In the genomic region with DNA sequence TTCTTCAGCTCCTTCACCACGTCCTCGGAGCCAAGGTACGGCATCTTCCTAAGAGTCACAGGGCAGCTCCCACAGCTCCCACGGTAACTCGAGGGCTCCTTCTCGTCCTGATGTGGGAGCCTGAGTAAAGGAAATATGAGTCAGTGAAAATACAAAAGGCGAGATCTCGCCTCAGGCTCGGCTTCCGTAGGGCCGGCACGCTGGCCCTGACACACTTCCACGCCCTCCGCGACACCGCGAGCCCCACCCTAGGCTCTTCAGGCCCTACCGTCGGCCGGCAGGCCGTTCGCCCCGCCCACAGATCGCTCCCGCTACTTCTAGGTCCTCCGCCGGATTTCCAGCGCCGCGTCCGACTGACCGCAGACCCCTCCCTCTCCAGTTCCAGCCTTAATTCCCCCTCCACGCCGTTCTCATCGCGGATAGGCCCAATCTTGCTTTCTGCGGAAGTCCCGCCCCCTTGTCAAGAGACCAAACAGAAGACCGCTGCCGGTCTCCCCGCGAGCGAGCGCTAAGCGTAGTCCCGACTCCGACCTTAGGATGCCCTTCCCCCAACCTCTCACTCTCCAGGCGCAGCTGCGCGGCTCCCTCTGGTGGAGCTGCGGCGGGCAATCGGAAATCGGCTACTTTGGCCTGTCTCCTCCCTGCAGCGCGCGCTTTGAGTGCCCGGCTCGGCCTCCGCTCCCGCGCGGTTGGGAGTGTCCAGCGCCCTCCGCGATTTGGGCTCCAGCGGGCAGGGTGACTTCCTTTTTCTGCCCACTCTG, we compare ENCODE assay signal across 1 cellular context.
TF ChIP-seq lines count a peak whose summit lies in the region.

A gene (minus strand): TSS at position 126 of the 761 bp plus-strand sequence. CDS start 82 bp downstream, at position 44.
A gene (plus strand): TSS at position 653 of the 761 bp plus-strand sequence. CDS start 261 bp downstream, outside the sequence.

TF ChIP-seq in HepG2, 621 proteins besides CTCF, POLR2A, EP300 and RAD21 (continued from another document):
- TF ChIP-seq, protein P1, sequence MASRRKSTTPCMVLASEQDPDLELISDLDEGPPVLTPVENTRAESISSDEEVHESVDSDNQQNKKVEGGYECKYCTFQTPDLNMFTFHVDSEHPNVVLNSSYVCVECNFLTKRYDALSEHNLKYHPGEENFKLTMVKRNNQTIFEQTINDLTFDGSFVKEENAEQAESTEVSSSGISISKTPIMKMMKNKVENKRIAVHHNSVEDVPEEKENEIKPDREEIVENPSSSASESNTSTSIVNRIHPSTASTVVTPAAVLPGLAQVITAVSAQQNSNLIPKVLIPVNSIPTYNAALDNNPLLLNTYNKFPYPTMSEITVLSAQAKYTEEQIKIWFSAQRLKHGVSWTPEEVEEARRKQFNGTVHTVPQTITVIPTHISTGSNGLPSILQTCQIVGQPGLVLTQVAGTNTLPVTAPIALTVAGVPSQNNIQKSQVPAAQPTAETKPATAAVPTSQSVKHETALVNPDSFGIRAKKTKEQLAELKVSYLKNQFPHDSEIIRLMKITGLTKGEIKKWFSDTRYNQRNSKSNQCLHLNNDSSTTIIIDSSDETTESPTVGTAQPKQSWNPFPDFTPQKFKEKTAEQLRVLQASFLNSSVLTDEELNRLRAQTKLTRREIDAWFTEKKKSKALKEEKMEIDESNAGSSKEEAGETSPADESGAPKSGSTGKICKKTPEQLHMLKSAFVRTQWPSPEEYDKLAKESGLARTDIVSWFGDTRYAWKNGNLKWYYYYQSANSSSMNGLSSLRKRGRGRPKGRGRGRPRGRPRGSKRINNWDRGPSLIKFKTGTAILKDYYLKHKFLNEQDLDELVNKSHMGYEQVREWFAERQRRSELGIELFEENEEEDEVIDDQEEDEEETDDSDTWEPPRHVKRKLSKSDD (CRISPR knock-in tag; IDR thresholded peaks at IDR 0.05; ENCODE audit: low read depth), result peak; percentile 86
- TF ChIP-seq U2AF2 (IDR thresholded peaks at IDR 0.05; ENCODE audit: low read depth, low read length) (no peak), ZNF629 (CRISPR knock-in tag; conservative IDR thresholded peaks at IDR 0.05) (no peak), ZZZ3 (CRISPR knock-in tag; IDR thresholded peaks at IDR 0.05; ENCODE audit: borderline replicate concordance) (no peak; the same call in 1 of the 2 replicates), SMC3 (IDR thresholded peaks at IDR 0.05; ENCODE audit: low read length) (peak; percentile 22; the same call in 1 of the 2 replicates), CBX5 (CRISPR knock-in tag; IDR thresholded peaks at IDR 0.05; ENCODE audit: borderline replicate concordance) (peak; percentile 87; the same call in 1 of the 2 replicates), TCF12 (IDR thresholded peaks at IDR 0.05) (no peak), TCF12 (CRISPR knock-in tag; IDR thresholded peaks at IDR 0.05) (no peak), KLF16 (CRISPR knock-in tag; IDR thresholded peaks at IDR 0.05) (peak in 1 of 2 experiments; percentile 81; a peak in 1 of 4 replicates), ZNF496 (CRISPR knock-in tag; IDR thresholded peaks at IDR 0.05; ENCODE audit: insufficient replicate concordance) (no peak), ZSCAN30 (CRISPR knock-in tag; IDR thresholded peaks at IDR 0.05) (no peak), NR2C2 (CRISPR knock-in tag; IDR thresholded peaks at IDR 0.05; ENCODE audit: borderline replicate concordance) (peak; percentile 80; the same call in 1 of the 2 replicates), RBFOX2 (IDR thresholded peaks at IDR 0.05; ENCODE audit: low read depth, low read length) (peak; percentile 66), HOXA3 (CRISPR knock-in tag; IDR thresholded peaks at IDR 0.05) (peak; percentile 93), AGO1 (IDR thresholded peaks at IDR 0.05; ENCODE audit: low read depth, low read length, poor library complexity, severe bottlenecking) (no peak), NFRKB (IDR thresholded peaks at IDR 0.05) (no peak), CC2D1A (CRISPR knock-in tag; IDR thresholded peaks at IDR 0.05) (no peak), YEATS2 (CRISPR knock-in tag; IDR thresholded peaks at IDR 0.05; ENCODE audit: borderline replicate concordance) (peak; percentile 87; the same call in 1 of the 2 replicates), MXI1 (IDR thresholded peaks at IDR 0.05; ENCODE audit: borderline replicate concordance, low read depth, low read length) (peak; percentile 88; the same call in 2 of the 3 replicates)
- TF ChIP-seq, protein P2, sequence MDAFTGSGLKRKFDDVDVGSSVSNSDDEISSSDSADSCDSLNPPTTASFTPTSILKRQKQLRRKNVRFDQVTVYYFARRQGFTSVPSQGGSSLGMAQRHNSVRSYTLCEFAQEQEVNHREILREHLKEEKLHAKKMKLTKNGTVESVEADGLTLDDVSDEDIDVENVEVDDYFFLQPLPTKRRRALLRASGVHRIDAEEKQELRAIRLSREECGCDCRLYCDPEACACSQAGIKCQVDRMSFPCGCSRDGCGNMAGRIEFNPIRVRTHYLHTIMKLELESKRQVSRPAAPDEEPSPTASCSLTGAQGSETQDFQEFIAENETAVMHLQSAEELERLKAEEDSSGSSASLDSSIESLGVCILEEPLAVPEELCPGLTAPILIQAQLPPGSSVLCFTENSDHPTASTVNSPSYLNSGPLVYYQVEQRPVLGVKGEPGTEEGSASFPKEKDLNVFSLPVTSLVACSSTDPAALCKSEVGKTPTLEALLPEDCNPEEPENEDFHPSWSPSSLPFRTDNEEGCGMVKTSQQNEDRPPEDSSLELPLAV (CRISPR knock-in tag; conservative IDR thresholded peaks at IDR 0.05; ENCODE audit: low read depth), result no peak
- TF ChIP-seq, protein P3, sequence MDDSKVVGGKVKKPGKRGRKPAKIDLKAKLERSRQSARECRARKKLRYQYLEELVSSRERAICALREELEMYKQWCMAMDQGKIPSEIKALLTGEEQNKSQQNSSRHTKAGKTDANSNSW (CRISPR knock-in tag; IDR thresholded peaks at IDR 0.05; ENCODE audit: borderline replicate concordance), result no peak
